ENCODE assay signal across 15 cellular contexts in genomic region chr10:49609283-49610014, GRCh38. TPM values are rescaled to one million over a fixed set of nuclear protein-coding genes. Genes with fewer than 3 reads are reported as not detected.
DNase-seq lines count a peak whose midpoint lies in the region; ATAC-seq and TF ChIP-seq lines count a peak whose summit lies in the region.
"Had no signal": no experiment of that assay in that cellular context is flagged by ENCODE, and none has a peak within 500 bp of the region (broad histone marks: within the 10 kb centered on the region; RNA-seq: fewer than 3 reads in every experiment).

No MANE protein-coding gene starts in this region.

- H3K27ac ChIP-seq in aorta (ENCODE audit: low read depth in 1 of 2, low read length in 2 of 2) (no peak overlapping the region), GM23248 (no peak overlapping the region)
- H3K27ac ChIP-seq: pancreas, SJSA1 had no signal

- no peaks in the 10 kb centered on the region for H3K36me3 ChIP-seq in aorta (ENCODE audit: control insufficient read depth in 1 of 2, insufficient read depth in 2 of 2, low read length in 1 of 2)
- no peaks in the 10 kb centered on the region for H3K36me3 ChIP-seq in GM23248 (ENCODE audit: low read depth)
- H3K36me3 ChIP-seq: pancreas, SJSA1 had no signal

- CTCF ChIA-PET in WTC11 (lab: Charles Lee), result interaction anchor here (1.1 to 3.3 kb wide), 4 partner anchors 10 to 616 kb away, joined by 3 to 14 read pairs (median 4); no protein-coding TSS in a partner anchor

- no peaks in the 10 kb centered on the region for H3F3A ChIP-seq in GM23248 (ENCODE audit: insufficient read depth)

- H4K20me1 ChIP-seq in GM23248 (ENCODE audit: insufficient read depth), result no peaks in the 10 kb centered on the region

- in situ Hi-C loops in GM23248 (cut with MboI), result no loop called here

- H3K4me2 ChIP-seq in GM23248 (ENCODE audit: unreplicated experiment), result no peak overlapping the region

- H3K4me3 ChIP-seq in aorta (ENCODE audit: low read length in 2 of 2) (no peak overlapping the region), GM23248 (no peak overlapping the region)
- H3K4me3 ChIP-seq: SJSA1 had no signal

- H3K27me3 Mint-ChIP-seq in WTC11 (ENCODE audit: low read depth), result peaks cover 98% of the 10 kb centered on the region

- no peak for ATAC-seq in Right ventricle myocardium inferior
- ATAC-seq in WTC11, result peak; percentile 32
- no peak for ATAC-seq in aorta (ENCODE audit: low FRiP score)
- ATAC-seq in HG02571 (IDR thresholded peaks at IDR 0.05; ENCODE audit: unreplicated experiment), result no peak
- ATAC-seq: pancreas had no signal

- 0 to 1% methylated on average over 39 to 53 of the region's 53 CpGs for WGBS in aorta, 2 donors
- WGBS in GM23248 (ENCODE audit: low coverage in 1 of 2, low lambda C conversion rate in 2 of 2, missing lambda C conversion rate in 2 of 2), 2 experiments, result 2 to 5% methylated on average over 41 to 52 of the region's 53 CpGs

- peaks cover 2% of the 10 kb centered on the region for H3K9me3 ChIP-seq in aorta (ENCODE audit: control insufficient read depth, low read length)
- no peaks in the 10 kb centered on the region for H3K9me3 ChIP-seq in GM23248 (ENCODE audit: low read depth)
- H3K9me3 ChIP-seq: pancreas had no signal

- TF ChIP-seq CTCF in WTC11 (IDR thresholded peaks at IDR 0.05), result no peak

- H3K9me3 Mint-ChIP-seq in WTC11, result no peaks in the 10 kb centered on the region

- no peak overlapping the region for H3K9ac ChIP-seq in GM23248

- H3K27me3 ChIP-seq in aorta (ENCODE audit: control insufficient read depth in 1 of 2, insufficient read depth in 2 of 2, low read length in 1 of 2), result peaks cover 0 to 6% of the 10 kb centered on the region in 2 donors
- peaks cover 69% of the 10 kb centered on the region for H3K27me3 ChIP-seq in GM23248 (replicated peaks; ENCODE audit: insufficient read depth)

- no peaks in the 10 kb centered on the region for H3K79me2 ChIP-seq in GM23248 (ENCODE audit: insufficient read depth)

- no peaks in the 10 kb centered on the region for H3K4me1 ChIP-seq in aorta (ENCODE audit: control insufficient read depth in 1 of 2, insufficient read depth in 2 of 2, low read length in 2 of 2)
- no peaks in the 10 kb centered on the region for H3K4me1 ChIP-seq in GM23248 (ENCODE audit: insufficient read depth)

- POLR2A ChIA-PET in WTC11 (lab: Charles Lee), result no interaction called here

- H3K4me1 Mint-ChIP-seq in WTC11, result peaks cover 43% of the 10 kb centered on the region

- H3K27ac Mint-ChIP-seq in WTC11, result no peak overlapping the region

- no peak overlapping the region for H2AFZ ChIP-seq in GM23248

- peak overlapping the region; percentile 70 for H3K4me3 Mint-ChIP-seq in WTC11

- H3K9me2 ChIP-seq in GM23248 (ENCODE audit: insufficient read depth), result no peaks in the 10 kb centered on the region

- peaks cover 6% of the 10 kb centered on the region; the same call in 1 of the 2 replicates for H3K36me3 Mint-ChIP-seq in WTC11

- DNase-seq in cardiac septum (ENCODE audit: low spot score) (peak; percentile 67), Right ventricle myocardium inferior (ENCODE audit: missing footprints) (no peak), WTC11 (ENCODE audit: low spot score) (peak; percentile 68), mesenteric fat pad (ENCODE audit: low spot score) (peak; percentile 77), aorta (peak; percentile 33 to 61), GM23248 (no peak)
- DNase-seq in stimulated activated CD4-positive, alpha-beta T cell treated with anti-CD3 and anti-CD28 coated beads, Interleukin-15, amount 100 ng/mL, for 24 hours, result no peak
- DNase-seq: activated CD4-positive, alpha-beta T cell treated with anti-CD3 and anti-CD28 coated beads for 4 hours; activated gamma-delta T cell treated with Interleukin-2 at 50 U/mL for 16 hours; AML-193; kidney glomerular epithelial cell; NCI-H2081 treated with DMSO at 0.1 percent for 48 hours had no signal

- intact Hi-C loops in cardiac septum (cut with DNase I), result no loop called here
- intact Hi-C loops in Right ventricle myocardium inferior (cut with DNase I), result no loop called here
- intact Hi-C loops in aorta (cut with DNase I), result loop anchor here in 1 of 2 donors (10.0 kb wide), 2 partner anchors 155 to 205 kb away; partner anchors contain the start of gene OGDHL

TF ChIP-seq in WTC11, 78 proteins besides CTCF, POLR2A, EP300 and RAD21:
- TF ChIP-seq NR3C1 (CRISPR knock-in tag; conservative IDR thresholded peaks at IDR 0.05; ENCODE audit: low read depth) (no peak), ETV6 (CRISPR knock-in tag; IDR thresholded peaks at IDR 0.05) (no peak), SP1 (CRISPR knock-in tag; conservative IDR thresholded peaks at IDR 0.05) (0 out of 2 replicates have a peak, but pooled peaks have one; percentile 12), TCF7 (CRISPR knock-in tag; IDR thresholded peaks at IDR 0.05; ENCODE audit: low read depth) (no peak)

RNA-seq across cellular contexts. Expression of gene SLC18A3, which starts 0.7 kb away (rescaled TPM):
- not detected for total RNA-seq in cardiac septum
- not detected for total RNA-seq in Right ventricle myocardium inferior
- total RNA-seq in WTC11 (2021), result 0.07 to 0.13 TPM (median 0.09 TPM) in 3 replicates
- total RNA-seq in mesenteric fat pad, result not detected
- not detected for total RNA-seq in aorta
- polyA plus RNA-seq in aorta, result not detected
- not detected in 2 replicates for total RNA-seq in GM23248 (2014; rRNA removed; shearing (Covaris generic))
- polyA plus RNA-seq in GM23248 (2016; fragmentation: Nextera tagmentation; extraction: Ambion mirVana), result not detected in 2 replicates
- total RNA-seq: SJSA1 had no signal

RNA-seq across cellular contexts. Expression of gene CHAT, which starts 4.4 kb away (rescaled TPM):
- not detected for total RNA-seq in cardiac septum
- total RNA-seq in Right ventricle myocardium inferior, result not detected
- not detected in 3 replicates for total RNA-seq in WTC11 (2021)
- not detected for total RNA-seq in mesenteric fat pad
- not detected for total RNA-seq in aorta
- polyA plus RNA-seq in aorta, result not detected
- total RNA-seq in GM23248 (2014; rRNA removed; shearing (Covaris generic)), result not detected in 2 replicates
- polyA plus RNA-seq in GM23248 (2016; fragmentation: Nextera tagmentation; extraction: Ambion mirVana), result not detected in 2 replicates
- total RNA-seq: SJSA1 had no signal
- polyA plus RNA-seq: pancreas had no signal

Comparison
In these comparisons a context has a peak if more than half of its experiments do, and no peak if none do; other contexts are left out.
1. DNase-seq: peak in cardiac septum (single experiment), WTC11 (single experiment), mesenteric fat pad (single experiment) and aorta (2 of 2); none in Right ventricle myocardium inferior (single experiment), GM23248 (single experiment) and stimulated activated CD4-positive, alpha-beta T cell treated with anti-CD3 and anti-CD28 coated beads, Interleukin-15, amount 100 ng/mL, for 24 hours (single experiment).